In genomic region chr1:37442139-37442538, GRCh38 we compare ENCODE assay signal across 18 cellular contexts. TPM values are rescaled to one million over a fixed set of nuclear protein-coding genes. Genes with fewer than 3 reads are reported as not detected.
DNase-seq lines count a peak whose midpoint lies in the region; ATAC-seq and TF ChIP-seq lines count a peak whose summit lies in the region.
"Had no signal": no experiment of that assay in that cellular context is flagged by ENCODE, and none has a peak within 500 bp of the region (broad histone marks: within the 10 kb centered on the region; RNA-seq: fewer than 3 reads in every experiment).

No MANE protein-coding gene starts in this region.

- H3K27ac Mint-ChIP-seq in activated T-helper 17 cell treated with anti-CD3 and anti-CD28 coated beads, Interleukin-2, amount 50 U/mL, for 72 hours, result peak overlapping the region; percentile 1
- peak overlapping the region; percentile 4 for H3K27ac Mint-ChIP-seq in stimulated activated effector memory CD8-positive, alpha-beta T cell treated with anti-CD3 and anti-CD28 coated beads, Interleukin-12 subunit alpha, Interleukin-12 subunit beta, amount 100 ng/mL, for 72 hours
- peak overlapping the region in 1 of 6 donors; percentile 56 for H3K27ac Mint-ChIP-seq in immature natural killer cell
- H3K27ac Mint-ChIP-seq: B cell; CD4-positive, alpha-beta T cell; CD8-positive, alpha-beta T cell had no signal

- H3K36me3 Mint-ChIP-seq in activated T-helper 17 cell treated with anti-CD3 and anti-CD28 coated beads, Interleukin-2, amount 50 U/mL, for 72 hours (ENCODE audit: low read depth), result no peaks in the 10 kb centered on the region
- no peaks in the 10 kb centered on the region for H3K36me3 Mint-ChIP-seq in stimulated activated effector memory CD8-positive, alpha-beta T cell treated with anti-CD3 and anti-CD28 coated beads, Interleukin-12 subunit alpha, Interleukin-12 subunit beta, amount 100 ng/mL, for 72 hours
- no peaks in the 10 kb centered on the region for H3K36me3 Mint-ChIP-seq in immature natural killer cell
- H3K36me3 Mint-ChIP-seq: CD8-positive, alpha-beta T cell had no signal

- CTCF ChIA-PET in HEK293 (lab: Yijun Ruan, JAX), result interaction anchor here (0.8 kb wide), 1 partner anchor 14 kb away, joined by 3 read pairs; no protein-coding TSS in a partner anchor

- no peak overlapping the region for H3K4me3 Mint-ChIP-seq in activated T-helper 17 cell treated with anti-CD3 and anti-CD28 coated beads, Interleukin-2, amount 50 U/mL, for 72 hours
- no peak overlapping the region for H3K4me3 Mint-ChIP-seq in stimulated activated effector memory CD8-positive, alpha-beta T cell treated with anti-CD3 and anti-CD28 coated beads, Interleukin-12 subunit alpha, Interleukin-12 subunit beta, amount 100 ng/mL, for 72 hours
- H3K4me3 Mint-ChIP-seq in immature natural killer cell, result no peak overlapping the region
- H3K4me3 Mint-ChIP-seq: B cell; CD4-positive, alpha-beta T cell; CD8-positive, alpha-beta T cell had no signal

- no peaks in the 10 kb centered on the region for H3K4me1 ChIP-seq in HEK293 (ENCODE audit: control insufficient read depth, insufficient read depth, low read length)
- H3K4me1 ChIP-seq: A549, Caco-2 had no signal

- DNase-seq in stimulated activated effector memory CD8-positive, alpha-beta T cell treated with anti-CD3 and anti-CD28 coated beads, Interleukin-12 subunit alpha, Interleukin-12 subunit beta, amount 100 ng/mL, for 72 hours (ENCODE audit: low spot score in 2 of 2), result no peak
- DNase-seq in immature natural killer cell (no peak), NCI-H1417 (lab: John Stamatoyannopoulos, UW) (no peak)
- DNase-seq: AML-193; Caco-2; Calu3; CD4-positive, alpha-beta T cell; CD8-positive, alpha-beta T cell; DMS79 treated with DMSO at 0.1 percent for 48 hours; GF-D8 had no signal

- H3K4me1 Mint-ChIP-seq in activated T-helper 17 cell treated with anti-CD3 and anti-CD28 coated beads, Interleukin-2, amount 50 U/mL, for 72 hours, result no peaks in the 10 kb centered on the region
- H3K4me1 Mint-ChIP-seq in stimulated activated effector memory CD8-positive, alpha-beta T cell treated with anti-CD3 and anti-CD28 coated beads, Interleukin-12 subunit alpha, Interleukin-12 subunit beta, amount 100 ng/mL, for 72 hours, result no peaks in the 10 kb centered on the region
- no peaks in the 10 kb centered on the region for H3K4me1 Mint-ChIP-seq in immature natural killer cell
- H3K4me1 Mint-ChIP-seq: B cell had no signal

- ATAC-seq in activated T-helper 17 cell treated with anti-CD3 and anti-CD28 coated beads, Interleukin-2, amount 50 U/mL, for 72 hours (replicated peaks), result no peak
- no peak for ATAC-seq in stimulated activated effector memory CD8-positive, alpha-beta T cell treated with anti-CD3 and anti-CD28 coated beads, Interleukin-12 subunit alpha, Interleukin-12 subunit beta, amount 100 ng/mL, for 72 hours
- ATAC-seq in HG02970 (IDR thresholded peaks at IDR 0.05; ENCODE audit: low FRiP score, unreplicated experiment), result no peak
- ATAC-seq: A549; CD8-positive, alpha-beta T cell had no signal

- H3K27me3 Mint-ChIP-seq in activated T-helper 17 cell treated with anti-CD3 and anti-CD28 coated beads, Interleukin-2, amount 50 U/mL, for 72 hours, result peaks cover 31% of the 10 kb centered on the region
- peaks cover 2 to 5% (median 4%) of the 10 kb centered on the region in 3 donors for H3K27me3 Mint-ChIP-seq in immature natural killer cell (ENCODE audit: low read depth in 3 of 3)

- H3K27ac ChIP-seq in HEK293 (ENCODE audit: extremely low read depth, low read depth, low read length), result no peak overlapping the region
- H3K27ac ChIP-seq: 22Rv1; A549; BLaER1 treated with 17β-estradiol and CSF1 and Interleukin-3, amounts not matched to agents 10 nM and 100 nM; C4-2B had no signal

- H3K36me3 ChIP-seq in HEK293 (ENCODE audit: control insufficient read depth in 2 of 2, insufficient read depth in 1 of 2, low read length in 2 of 2), result no peaks in the 10 kb centered on the region
- H3K36me3 ChIP-seq: BLaER1 treated with 17β-estradiol and CSF1 and Interleukin-3, amounts not matched to agents 10 nM and 100 nM had no signal

- TF ChIP-seq CTCF in HEK293 (tag by site-specific recombination; IDR thresholded peaks at IDR 0.05), result no peak

- H3K9me3 ChIP-seq in HEK293 (ENCODE audit: control insufficient read depth, insufficient read depth, low read depth, low read length), result no peaks in the 10 kb centered on the region
- H3K9me3 ChIP-seq: A549; BLaER1 treated with 17β-estradiol and CSF1 and Interleukin-3, amounts not matched to agents 10 nM and 100 nM; Caco-2 had no signal

- H3K9me3 Mint-ChIP-seq in activated T-helper 17 cell treated with anti-CD3 and anti-CD28 coated beads, Interleukin-2, amount 50 U/mL, for 72 hours, result no peaks in the 10 kb centered on the region
- H3K9me3 Mint-ChIP-seq in stimulated activated effector memory CD8-positive, alpha-beta T cell treated with anti-CD3 and anti-CD28 coated beads, Interleukin-12 subunit alpha, Interleukin-12 subunit beta, amount 100 ng/mL, for 72 hours, result no peaks in the 10 kb centered on the region
- H3K9me3 Mint-ChIP-seq in immature natural killer cell, result no peaks in the 10 kb centered on the region
- H3K9me3 Mint-ChIP-seq: CD4-positive, alpha-beta T cell; CD8-positive, alpha-beta T cell had no signal

- H3K4me3 ChIP-seq in HEK293 (ENCODE audit: low read depth, low read length), result no peak overlapping the region
- H3K4me3 ChIP-seq: A549; BLaER1 treated with 17β-estradiol and CSF1 and Interleukin-3, amounts not matched to agents 10 nM and 100 nM had no signal

- POLR2A ChIA-PET in HEK293 (lab: Yijun Ruan, JAX), result interaction anchor here (0.7 kb wide), 1 partner anchor 95 kb away, joined by 3 read pairs; no protein-coding TSS in a partner anchor

TF ChIP-seq in HEK293, 187 proteins besides CTCF, POLR2A, EP300 and RAD21:
- TF ChIP-seq ZNF398 (tag by site-specific recombination; IDR thresholded peaks at IDR 0.05) (peak; percentile 45; the same call in 1 of the 2 replicates), ZNF394 (tag by site-specific recombination; IDR thresholded peaks at IDR 0.05; ENCODE audit: borderline replicate concordance) (no peak), ZBTB20 (tag by site-specific recombination; IDR thresholded peaks at IDR 0.05) (peak; percentile 46; the same call in 1 of the 2 replicates), ZNF596 (tag by site-specific recombination; IDR thresholded peaks at IDR 0.05) (peak; percentile 92; the same call in 1 of the 2 replicates)
TF ChIP-seq in HEK293: peak in this region for 3.

RNA-seq across cellular contexts. Expression of gene ZC3H12A, which starts 32.2 kb away (rescaled TPM):
- 10 to 100 TPM; 40.1 to 73.3 TPM for total RNA-seq in activated T-helper 17 cell treated with anti-CD3 and anti-CD28 coated beads, Interleukin-2, amount 50 U/mL, for 72 hours
- polyA plus RNA-seq in immature natural killer cell, result 10 to 100 TPM in 2 of 3 donors, 1 to 10 TPM in 1; 9.6 to 14.6 (median 13.1) TPM
